ENCODE assay signal across 17 cellular contexts in genomic region chr13:98846521-98846920, GRCh38.
"Had no signal": no experiment of that assay in that cellular context is flagged by ENCODE, and none has a peak within 500 bp of the region (broad histone marks: within the 10 kb centered on the region; RNA-seq: fewer than 3 reads in every experiment).

No MANE protein-coding gene starts in this region.

- DNase-seq: colonic mucosa; dermis blood vessel endothelial cell; erythroblast; foreskin keratinocyte; head of caudate nucleus; hippocampal formation; left colon; nucleus accumbens; ovary; right cardiac atrium; small intestine; stimulated activated CD4-positive, alpha-beta T cell treated with anti-CD3 and anti-CD28 coated beads, Interleukin-2, amount 100 ng/mL, for 48 hours; stimulated activated naive CD4-positive, alpha-beta T cell treated with Interleukin-2 at 50 U/mL for 16 hours; thyroid gland had no signal

- H3K4me1 ChIP-seq: colonic mucosa, foreskin keratinocyte, thyroid gland had no signal

- H3K4me3 ChIP-seq: colonic mucosa, neural progenitor cell, ovary, thyroid gland had no signal

- H3K27me3 Mint-ChIP-seq: natural killer cell treated with Interleukin-12 subunit alpha and Interleukin-12 subunit beta and Interleukin-15 and Interleukin-18, amount 100 ng/mL, for 72 hours; type B pancreatic cell had no signal

- H3K27me3 ChIP-seq: colonic mucosa, foreskin keratinocyte, neural progenitor cell, ovary, thyroid gland had no signal

- H3K27ac ChIP-seq: colonic mucosa, foreskin keratinocyte, neural progenitor cell, ovary, thyroid gland had no signal

- ATAC-seq: foreskin keratinocyte; left colon; natural killer cell treated with Interleukin-12 subunit alpha and Interleukin-12 subunit beta and Interleukin-15 and Interleukin-18, amount 100 ng/mL, for 72 hours had no signal

- H3K4me3 Mint-ChIP-seq: natural killer cell treated with Interleukin-12 subunit alpha and Interleukin-12 subunit beta and Interleukin-15 and Interleukin-18, amount 100 ng/mL, for 72 hours; neural progenitor cell; type B pancreatic cell had no signal

- H3K36me3 Mint-ChIP-seq: neural progenitor cell had no signal

- H3K9me3 Mint-ChIP-seq: natural killer cell treated with Interleukin-12 subunit alpha and Interleukin-12 subunit beta and Interleukin-15 and Interleukin-18, amount 100 ng/mL, for 72 hours; neural progenitor cell; type B pancreatic cell had no signal

- H3K36me3 ChIP-seq: colonic mucosa, neural progenitor cell, ovary had no signal

- H3K27ac Mint-ChIP-seq: natural killer cell treated with Interleukin-12 subunit alpha and Interleukin-12 subunit beta and Interleukin-15 and Interleukin-18, amount 100 ng/mL, for 72 hours; neural progenitor cell; type B pancreatic cell had no signal

- H3K9me3 ChIP-seq: colonic mucosa, ovary, thyroid gland had no signal
